ENCODE assay signal across 16 cellular contexts in genomic region chr11:111981270-111981669, GRCh38. TPM values are rescaled to one million over a fixed set of nuclear protein-coding genes. Genes with fewer than 3 reads are reported as not detected.
A peak's percentile ranks its signal among the peaks of the same experiment; 100 is the strongest.
DNase-seq lines count a peak whose midpoint lies in the region; ATAC-seq and TF ChIP-seq lines count a peak whose summit lies in the region.
"Had no signal": no experiment of that assay in that cellular context is flagged by ENCODE, and none has a peak within 500 bp of the region (broad histone marks: within the 10 kb centered on the region; RNA-seq: fewer than 3 reads in every experiment).

No MANE protein-coding gene starts in this region.

- H3K4me1 ChIP-seq in esophagus muscularis mucosa (peaks cover 34 to 68% (median 64%) of the 10 kb centered on the region in 4 donors), tibial nerve (peaks cover 6 to 61% (median 40%) of the 10 kb centered on the region in 4 donors)

- H3K4me1 Mint-ChIP-seq in WTC11 = peaks cover 55% of the 10 kb centered on the region
- peaks cover 6% of the 10 kb centered on the region for H3K4me1 Mint-ChIP-seq in activated T-helper 2 cell treated with anti-CD3 and anti-CD28 coated beads, Interferon-gamma antibody, Interleukin-2, Interleukin-4, amounts not matched to agents 10 μg/mL and 5 μg/mL and 100 μg/mL, durations not matched to agents 14 hours and 24 hours and 36 hours (ENCODE audit: low read depth)

- TF ChIP-seq EP300 in esophagus muscularis mucosa (IDR thresholded peaks at IDR 0.05) (no peak), tibial nerve (IDR thresholded peaks at IDR 0.05) (peak in 1 of 2 donors; percentile 61)

- no peaks in the 10 kb centered on the region for H3K9me3 Mint-ChIP-seq in WTC11
- H3K9me3 Mint-ChIP-seq in activated T-helper 2 cell treated with anti-CD3 and anti-CD28 coated beads, Interferon-gamma antibody, Interleukin-2, Interleukin-4, amounts not matched to agents 10 μg/mL and 5 μg/mL and 100 μg/mL, durations not matched to agents 14 hours and 24 hours and 36 hours = no peaks in the 10 kb centered on the region
- H3K9me3 Mint-ChIP-seq: activated T-helper 1 cell treated with anti-CD3 and anti-CD28 coated beads, Interleukin-12 subunit alpha, Interleukin-12 subunit beta, Interleukin-2, Interleukin-4 antibody, amounts not matched to agents 30 ng/mL and 10 ng/mL and 1 ng/mL, durations not matched to agents 14 hours and 24 hours and 36 hours; CD4-positive, CD25-positive, alpha-beta regulatory T cell; stimulated activated effector memory CD8-positive, alpha-beta T cell treated with anti-CD3 and anti-CD28 coated beads, Interleukin-12 subunit alpha, Interleukin-12 subunit beta, amount 100 ng/mL, for 72 hours had no signal

- intact Hi-C loops in esophagus muscularis mucosa (cut with DNase I) = no loop called here
- intact Hi-C loops in activated T-helper 2 cell treated with anti-CD3 and anti-CD28 coated beads, Interferon-gamma antibody, Interleukin-2, Interleukin-4, amounts not matched to agents 10 μg/mL and 5 μg/mL and 100 μg/mL, durations not matched to agents 14 hours and 24 hours and 36 hours (cut with micrococcal nuclease) = no loop called here

- H3K27me3 ChIP-seq in esophagus muscularis mucosa = no peaks in the 10 kb centered on the region
- H3K27me3 ChIP-seq in tibial nerve = no peaks in the 10 kb centered on the region
- H3K27me3 ChIP-seq: foreskin keratinocyte, tibial artery had no signal

- H3K4me3 Mint-ChIP-seq in WTC11 = no peak overlapping the region
- no peak overlapping the region for H3K4me3 Mint-ChIP-seq in activated T-helper 2 cell treated with anti-CD3 and anti-CD28 coated beads, Interferon-gamma antibody, Interleukin-2, Interleukin-4, amounts not matched to agents 10 μg/mL and 5 μg/mL and 100 μg/mL, durations not matched to agents 14 hours and 24 hours and 36 hours (ENCODE audit: low read depth)
- H3K4me3 Mint-ChIP-seq: activated naive CD8-positive, alpha-beta T cell; activated T-helper 1 cell treated with anti-CD3 and anti-CD28 coated beads, Interleukin-12 subunit alpha, Interleukin-12 subunit beta, Interleukin-2, Interleukin-4 antibody, amounts not matched to agents 30 ng/mL and 10 ng/mL and 1 ng/mL, durations not matched to agents 14 hours and 24 hours and 36 hours; CD4-positive, CD25-positive, alpha-beta regulatory T cell; stimulated activated effector memory CD8-positive, alpha-beta T cell treated with anti-CD3 and anti-CD28 coated beads, Interleukin-12 subunit alpha, Interleukin-12 subunit beta, amount 100 ng/mL, for 72 hours had no signal

- H3K9me3 ChIP-seq in esophagus muscularis mucosa = no peaks in the 10 kb centered on the region
- H3K9me3 ChIP-seq in tibial nerve = no peaks in the 10 kb centered on the region
- H3K9me3 ChIP-seq: tibial artery had no signal

- POLR2A ChIA-PET in WTC11 (lab: Charles Lee) = interaction anchor here (1.2 to 3.7 kb wide), 5 partner anchors 43 to 110 kb away, joined by 6 to 21 read pairs (median 11); partner anchors contain the start of genes ALG9 and C11orf52
- POLR2A ChIA-PET in RWPE1 (lab: Yijun Ruan, JAX; ENCODE audit: low non-redundant PET) = no interaction called here

- no peaks in the 10 kb centered on the region for H3K27me3 Mint-ChIP-seq in WTC11 (ENCODE audit: low read depth)
- H3K27me3 Mint-ChIP-seq in activated T-helper 2 cell treated with anti-CD3 and anti-CD28 coated beads, Interferon-gamma antibody, Interleukin-2, Interleukin-4, amounts not matched to agents 10 μg/mL and 5 μg/mL and 100 μg/mL, durations not matched to agents 14 hours and 24 hours and 36 hours (ENCODE audit: low read depth) = peaks cover 2% of the 10 kb centered on the region

- TF ChIP-seq POLR2A in esophagus muscularis mucosa (IDR thresholded peaks at IDR 0.05; ENCODE audit: low read depth) (no peak), tibial nerve (IDR thresholded peaks at IDR 0.05) (no peak)

- no peak overlapping the region for H3K4me3 ChIP-seq in esophagus muscularis mucosa
- no peak overlapping the region for H3K4me3 ChIP-seq in tibial nerve
- H3K4me3 ChIP-seq: SK-N-MC, smooth muscle cell, tibial artery had no signal

- H3K36me3 ChIP-seq in esophagus muscularis mucosa (peaks cover 20 to 54% (median 32%) of the 10 kb centered on the region in 4 donors), tibial nerve (peaks cover 0 to 28% (median 0%) of the 10 kb centered on the region in 3 donors)

- peaks cover 16% of the 10 kb centered on the region for H3K36me3 Mint-ChIP-seq in WTC11
- peaks cover 52% of the 10 kb centered on the region for H3K36me3 Mint-ChIP-seq in activated T-helper 2 cell treated with anti-CD3 and anti-CD28 coated beads, Interferon-gamma antibody, Interleukin-2, Interleukin-4, amounts not matched to agents 10 μg/mL and 5 μg/mL and 100 μg/mL, durations not matched to agents 14 hours and 24 hours and 36 hours (ENCODE audit: low read depth)
- H3K36me3 Mint-ChIP-seq: CD4-positive, CD25-positive, alpha-beta regulatory T cell had no signal

- ATAC-seq in WTC11 = no peak

- no peak for DNase-seq in WTC11 (ENCODE audit: low spot score)
- no peak for DNase-seq in esophagus muscularis mucosa (ENCODE audit: extremely low spot score)
- DNase-seq in pons (ENCODE audit: low spot score) = peak; percentile 82
- no peak for DNase-seq in tibial nerve (ENCODE audit: low spot score in 2 of 2)
- DNase-seq in RWPE1 (ENCODE audit: low spot score) = no peak
- no peak for DNase-seq in KG1 (lab: John Stamatoyannopoulos, UW)
- no peak for DNase-seq in activated T-helper 2 cell treated with anti-CD3 and anti-CD28 coated beads, Interferon-gamma antibody, Interleukin-2, Interleukin-4, amounts not matched to agents 10 μg/mL and 5 μg/mL and 100 μg/mL, durations not matched to agents 14 hours and 24 hours and 36 hours (ENCODE audit: low spot score)

- 92% methylated on average over 1 of the region's 1 CpG for WGBS in esophagus muscularis mucosa
- WGBS in tibial nerve, 2 donors = 42 to 55% methylated on average over 1 of the region's 1 CpG

- H3K27ac ChIP-seq in esophagus muscularis mucosa (replicated peaks in 1 of 4) (peak overlapping the region; percentile 78 to 99 (median 97)), tibial nerve (peak overlapping the region; percentile 69 to 97 (median 96)), RWPE1 (no peak overlapping the region)
- H3K27ac ChIP-seq: foreskin keratinocyte, HL-60, SK-N-MC had no signal

- H3K27ac Mint-ChIP-seq in WTC11 = peak overlapping the region; percentile 100
- no peak overlapping the region for H3K27ac Mint-ChIP-seq in activated T-helper 2 cell treated with anti-CD3 and anti-CD28 coated beads, Interferon-gamma antibody, Interleukin-2, Interleukin-4, amounts not matched to agents 10 μg/mL and 5 μg/mL and 100 μg/mL, durations not matched to agents 14 hours and 24 hours and 36 hours
- H3K27ac Mint-ChIP-seq: activated T-helper 1 cell treated with anti-CD3 and anti-CD28 coated beads, Interleukin-12 subunit alpha, Interleukin-12 subunit beta, Interleukin-2, Interleukin-4 antibody, amounts not matched to agents 30 ng/mL and 10 ng/mL and 1 ng/mL, durations not matched to agents 14 hours and 24 hours and 36 hours; stimulated activated effector memory CD8-positive, alpha-beta T cell treated with anti-CD3 and anti-CD28 coated beads, Interleukin-12 subunit alpha, Interleukin-12 subunit beta, amount 100 ng/mL, for 72 hours had no signal

- CTCF ChIA-PET in WTC11 (lab: Charles Lee) (interaction anchor here (0.5 to 5.9 kb wide), 31 partner anchors 8 to 204 kb away, joined by 3 to 159 read pairs (median 4); partner anchors contain the start of genes ALG9, BCO2, C11orf52 and CRYAB), RWPE1 (lab: Yijun Ruan, JAX) (interaction anchor here (0.6 to 4.8 kb wide), 14 partner anchors 12 to 355 kb away, joined by 3 to 24 read pairs (median 4); partner anchors contain the start of genes ALG9 and C11orf52)

- TF ChIP-seq CTCF in WTC11 (IDR thresholded peaks at IDR 0.05) = no peak
- TF ChIP-seq CTCF in esophagus muscularis mucosa (IDR thresholded peaks at IDR 0.05) = no peak
- no peak for TF ChIP-seq CTCF in tibial nerve (IDR thresholded peaks at IDR 0.05)
- TF ChIP-seq CTCF in RWPE1 (conservative IDR thresholded peaks at IDR 0.05; ENCODE audit: low read depth) = no peak

TF ChIP-seq in WTC11, 78 proteins besides CTCF, POLR2A, EP300 and RAD21:
- TF ChIP-seq ZNF423 (CRISPR knock-in tag; IDR thresholded peaks at IDR 0.05) = no peak

RNA-seq across cellular contexts. Expression of gene DLAT, which starts 43.9 kb away (rescaled TPM):
- total RNA-seq in WTC11 (2021) (55.7 to 60.4 TPM (median 56.6 TPM) in 3 replicates), esophagus muscularis mucosa (10 to 100 TPM; 27.2 to 32.4 (median 29.4) TPM), tibial nerve (10 to 100 TPM; 18.2 to 32.1 (median 19.9) TPM)
- 47.2 and 47.3 TPM in 2 replicates for total RNA-seq in activated T-helper 2 cell treated with anti-CD3 and anti-CD28 coated beads, Interferon-gamma antibody, Interleukin-2, Interleukin-4, amounts not matched to agents 10 μg/mL and 5 μg/mL and 100 μg/mL, durations not matched to agents 14 hours and 24 hours and 36 hours

RNA-seq across cellular contexts. Expression of gene DIXDC1, which starts 44.1 kb away (rescaled TPM):
- total RNA-seq in WTC11 (2021) (12.6 to 14.6 TPM (median 13.5 TPM) in 3 replicates), esophagus muscularis mucosa (100 to 1,000 TPM; 101 to 168 (median 122) TPM), tibial nerve (10 to 100 TPM; 43.8 to 69.3 (median 49.5) TPM)
- total RNA-seq in activated T-helper 2 cell treated with anti-CD3 and anti-CD28 coated beads, Interferon-gamma antibody, Interleukin-2, Interleukin-4, amounts not matched to agents 10 μg/mL and 5 μg/mL and 100 μg/mL, durations not matched to agents 14 hours and 24 hours and 36 hours = 30.0 and 30.7 TPM in 2 replicates
